In the genomic region with DNA sequence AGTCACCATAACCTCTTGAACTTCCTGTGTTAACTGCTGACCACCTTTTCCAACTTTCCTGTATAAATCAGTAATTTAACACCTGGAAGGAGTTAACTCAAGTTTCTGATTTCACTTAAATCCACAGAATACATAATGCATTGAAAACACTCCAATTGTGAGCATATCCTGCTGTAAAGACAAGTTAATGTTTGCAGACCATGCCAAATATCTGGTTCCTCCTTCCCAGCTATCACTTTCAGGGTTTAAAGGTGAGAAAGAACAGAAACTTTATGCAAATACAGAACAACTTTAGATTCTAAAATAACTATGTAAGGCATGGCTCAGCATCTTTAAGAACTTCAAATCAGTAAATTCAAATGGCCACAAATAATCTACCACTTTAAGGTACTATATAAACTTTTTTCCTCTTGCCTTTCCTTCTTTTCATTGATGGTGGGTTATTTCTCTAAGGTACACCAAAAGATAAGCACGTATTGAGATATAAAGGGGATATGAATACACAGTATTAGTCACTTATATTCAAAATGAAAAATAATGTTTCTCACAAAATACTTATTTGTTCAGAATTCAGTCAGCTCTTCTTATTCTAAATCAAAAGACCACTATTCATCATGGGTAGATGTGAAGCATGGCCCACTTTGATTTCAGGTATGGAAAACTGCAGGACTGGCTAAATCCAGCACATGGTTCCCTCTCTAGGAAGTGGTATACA, we compare ENCODE assay signal across 1 cellular context.
A peak's percentile ranks its signal among the peaks of the same experiment; 100 is the strongest.
TF ChIP-seq lines count a peak whose summit lies in the region.

No MANE protein-coding gene starts in this region.

TF ChIP-seq in GM12878, 131 proteins besides CTCF, POLR2A, EP300 and RAD21 (continued from another document):
- TF ChIP-seq BCL11A (IDR thresholded peaks at IDR 0.05; ENCODE audit: low read depth, low read length) (no peak), HDAC6 (IDR thresholded peaks at IDR 0.05; ENCODE audit: unreplicated experiment) (no peak), IKZF2 (IDR thresholded peaks at IDR 0.05) (peak; percentile 76 to 78), RAD51 (IDR thresholded peaks at IDR 0.05) (no peak), ZZZ3 (IDR thresholded peaks at IDR 0.05; ENCODE audit: control insufficient read depth, insufficient read length, low read depth) (no peak), FOXM1 (IDR thresholded peaks at IDR 0.05; ENCODE audit: low read depth, low read length) (no peak), DPF2 (IDR thresholded peaks at IDR 0.05) (0 out of 2 replicates have a peak, but pooled peaks have one; percentile 19), CHD4 (IDR thresholded peaks at IDR 0.05) (0 out of 2 replicates have a peak, but pooled peaks have one; percentile 71), MTA3 (IDR thresholded peaks at IDR 0.05; ENCODE audit: borderline replicate concordance, low read length) (no peak), FOXK2 (IDR thresholded peaks at IDR 0.05) (no peak), MTA2 (IDR thresholded peaks at IDR 0.05; ENCODE audit: low read depth) (peak; percentile 38; the same call in 1 of the 2 replicates), EED (IDR thresholded peaks at IDR 0.05; ENCODE audit: low read depth) (0 out of 2 replicates have a peak, but pooled peaks have one; percentile 26), GABPA (IDR thresholded peaks at IDR 0.05; ENCODE audit: low read depth) (no peak), MEF2A (IDR thresholded peaks at IDR 0.05; ENCODE audit: insufficient read depth, low read depth, low read length) (0 out of 2 replicates have a peak, but pooled peaks have one; percentile 52), ATF7 (IDR thresholded peaks at IDR 0.05; ENCODE audit: low read depth) (no peak), NR2C2 (IDR thresholded peaks at IDR 0.05; ENCODE audit: borderline replicate concordance, control insufficient read depth, insufficient read length, low read depth) (no peak), JUNB (IDR thresholded peaks at IDR 0.05) (peak; percentile 84), EGR1 (IDR thresholded peaks at IDR 0.05; ENCODE audit: borderline replicate concordance in 1 of 2, low read depth in 2 of 2, low read length in 2 of 2) (no peak), IKZF1 (conservative IDR thresholded peaks at IDR 0.05) (peak; percentile 65), POU2F2 (IDR thresholded peaks at IDR 0.05; ENCODE audit: borderline replicate concordance, low read depth, low read length) (peak; percentile 81; the same call in 1 of the 3 replicates), CBX5 (IDR thresholded peaks at IDR 0.05; ENCODE audit: low read depth) (0 out of 2 replicates have a peak, but pooled peaks have one; percentile 25), PAX5 (IDR thresholded peaks at IDR 0.05; ENCODE audit: borderline replicate concordance, low read depth, low read length) (no peak), CHD1 (IDR thresholded peaks at IDR 0.05; ENCODE audit: low read depth, low read length) (no peak)
- TF ChIP-seq, protein P1, sequence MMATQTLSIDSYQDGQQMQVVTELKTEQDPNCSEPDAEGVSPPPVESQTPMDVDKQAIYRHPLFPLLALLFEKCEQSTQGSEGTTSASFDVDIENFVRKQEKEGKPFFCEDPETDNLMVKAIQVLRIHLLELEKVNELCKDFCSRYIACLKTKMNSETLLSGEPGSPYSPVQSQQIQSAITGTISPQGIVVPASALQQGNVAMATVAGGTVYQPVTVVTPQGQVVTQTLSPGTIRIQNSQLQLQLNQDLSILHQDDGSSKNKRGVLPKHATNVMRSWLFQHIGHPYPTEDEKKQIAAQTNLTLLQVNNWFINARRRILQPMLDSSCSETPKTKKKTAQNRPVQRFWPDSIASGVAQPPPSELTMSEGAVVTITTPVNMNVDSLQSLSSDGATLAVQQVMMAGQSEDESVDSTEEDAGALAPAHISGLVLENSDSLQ (IDR thresholded peaks at IDR 0.05), result no peak
- TF ChIP-seq, protein P2, sequence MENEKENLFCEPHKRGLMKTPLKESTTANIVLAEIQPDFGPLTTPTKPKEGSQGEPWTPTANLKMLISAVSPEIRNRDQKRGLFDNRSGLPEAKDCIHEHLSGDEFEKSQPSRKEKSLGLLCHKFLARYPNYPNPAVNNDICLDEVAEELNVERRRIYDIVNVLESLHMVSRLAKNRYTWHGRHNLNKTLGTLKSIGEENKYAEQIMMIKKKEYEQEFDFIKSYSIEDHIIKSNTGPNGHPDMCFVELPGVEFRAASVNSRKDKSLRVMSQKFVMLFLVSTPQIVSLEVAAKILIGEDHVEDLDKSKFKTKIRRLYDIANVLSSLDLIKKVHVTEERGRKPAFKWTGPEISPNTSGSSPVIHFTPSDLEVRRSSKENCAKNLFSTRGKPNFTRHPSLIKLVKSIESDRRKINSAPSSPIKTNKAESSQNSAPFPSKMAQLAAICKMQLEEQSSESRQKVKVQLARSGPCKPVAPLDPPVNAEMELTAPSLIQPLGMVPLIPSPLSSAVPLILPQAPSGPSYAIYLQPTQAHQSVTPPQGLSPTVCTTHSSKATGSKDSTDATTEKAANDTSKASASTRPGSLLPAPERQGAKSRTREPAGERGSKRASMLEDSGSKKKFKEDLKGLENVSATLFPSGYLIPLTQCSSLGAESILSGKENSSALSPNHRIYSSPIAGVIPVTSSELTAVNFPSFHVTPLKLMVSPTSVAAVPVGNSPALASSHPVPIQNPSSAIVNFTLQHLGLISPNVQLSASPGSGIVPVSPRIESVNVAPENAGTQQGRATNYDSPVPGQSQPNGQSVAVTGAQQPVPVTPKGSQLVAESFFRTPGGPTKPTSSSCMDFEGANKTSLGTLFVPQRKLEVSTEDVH (IDR thresholded peaks at IDR 0.05; ENCODE audit: low read depth, partially characterized antibody), result no peak
- TF ChIP-seq, protein P3, sequence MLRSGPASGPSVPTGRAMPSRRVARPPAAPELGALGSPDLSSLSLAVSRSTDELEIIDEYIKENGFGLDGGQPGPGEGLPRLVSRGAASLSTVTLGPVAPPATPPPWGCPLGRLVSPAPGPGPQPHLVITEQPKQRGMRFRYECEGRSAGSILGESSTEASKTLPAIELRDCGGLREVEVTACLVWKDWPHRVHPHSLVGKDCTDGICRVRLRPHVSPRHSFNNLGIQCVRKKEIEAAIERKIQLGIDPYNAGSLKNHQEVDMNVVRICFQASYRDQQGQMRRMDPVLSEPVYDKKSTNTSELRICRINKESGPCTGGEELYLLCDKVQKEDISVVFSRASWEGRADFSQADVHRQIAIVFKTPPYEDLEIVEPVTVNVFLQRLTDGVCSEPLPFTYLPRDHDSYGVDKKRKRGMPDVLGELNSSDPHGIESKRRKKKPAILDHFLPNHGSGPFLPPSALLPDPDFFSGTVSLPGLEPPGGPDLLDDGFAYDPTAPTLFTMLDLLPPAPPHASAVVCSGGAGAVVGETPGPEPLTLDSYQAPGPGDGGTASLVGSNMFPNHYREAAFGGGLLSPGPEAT (IDR thresholded peaks at IDR 0.05; ENCODE audit: low read depth), result peak; percentile 54; the same call in 1 of the 2 replicates
- TF ChIP-seq, protein P4, sequence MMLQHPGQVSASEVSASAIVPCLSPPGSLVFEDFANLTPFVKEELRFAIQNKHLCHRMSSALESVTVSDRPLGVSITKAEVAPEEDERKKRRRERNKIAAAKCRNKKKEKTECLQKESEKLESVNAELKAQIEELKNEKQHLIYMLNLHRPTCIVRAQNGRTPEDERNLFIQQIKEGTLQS (IDR thresholded peaks at IDR 0.05; ENCODE audit: borderline replicate concordance, extremely low read depth, low read depth, low read length), result no peak
- TF ChIP-seq, protein P5, sequence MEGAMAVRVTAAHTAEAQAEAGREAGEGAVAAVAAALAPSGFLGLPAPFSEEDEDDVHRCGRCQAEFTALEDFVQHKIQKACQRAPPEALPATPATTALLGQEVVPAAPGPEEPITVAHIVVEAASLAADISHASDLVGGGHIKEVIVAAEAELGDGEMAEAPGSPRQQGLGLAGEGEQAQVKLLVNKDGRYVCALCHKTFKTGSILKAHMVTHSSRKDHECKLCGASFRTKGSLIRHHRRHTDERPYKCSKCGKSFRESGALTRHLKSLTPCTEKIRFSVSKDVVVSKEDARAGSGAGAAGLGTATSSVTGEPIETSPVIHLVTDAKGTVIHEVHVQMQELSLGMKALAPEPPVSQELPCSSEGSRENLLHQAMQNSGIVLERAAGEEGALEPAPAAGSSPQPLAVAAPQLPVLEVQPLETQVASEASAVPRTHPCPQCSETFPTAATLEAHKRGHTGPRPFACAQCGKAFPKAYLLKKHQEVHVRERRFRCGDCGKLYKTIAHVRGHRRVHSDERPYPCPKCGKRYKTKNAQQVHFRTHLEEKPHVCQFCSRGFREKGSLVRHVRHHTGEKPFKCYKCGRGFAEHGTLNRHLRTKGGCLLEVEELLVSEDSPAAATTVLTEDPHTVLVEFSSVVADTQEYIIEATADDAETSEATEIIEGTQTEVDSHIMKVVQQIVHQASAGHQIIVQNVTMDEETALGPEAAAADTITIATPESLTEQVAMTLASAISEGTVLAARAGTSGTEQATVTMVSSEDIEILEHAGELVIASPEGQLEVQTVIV (IDR thresholded peaks at IDR 0.05; ENCODE audit: borderline replicate concordance, partially characterized antibody), result no peak
